ENCODE assay signal across 33 cellular contexts in the genomic region with DNA sequence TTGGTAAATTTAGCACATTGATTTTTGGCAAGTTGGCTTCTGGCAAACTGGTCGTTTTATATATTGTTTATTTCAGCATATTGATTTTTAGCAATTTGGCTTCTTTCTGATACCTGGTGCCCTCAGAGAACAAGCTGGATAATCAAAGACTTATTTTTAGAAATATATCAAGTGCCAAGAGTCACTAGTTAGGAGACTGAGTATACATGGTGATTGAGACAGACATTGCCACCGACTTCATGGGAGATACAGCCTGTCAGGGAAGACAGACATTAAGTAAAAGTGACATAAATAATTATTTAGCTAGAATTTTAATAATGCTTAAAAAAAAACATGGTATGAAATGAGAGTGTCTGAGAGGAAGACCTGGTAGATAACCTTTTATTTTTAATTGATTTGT.
"Had no signal": no experiment of that assay in that cellular context is flagged by ENCODE, and none has a peak within 500 bp of the region (broad histone marks: within the 10 kb centered on the region; RNA-seq: fewer than 3 reads in every experiment).

No MANE protein-coding gene starts in this region.

- ATAC-seq: activated naive CD4-positive, alpha-beta T cell treated with anti-CD3 and anti-CD28 coated beads, Interleukin-2, amount 50 U/mL, for 72 hours; activated naive CD8-positive, alpha-beta T cell treated with anti-CD3 and anti-CD28 coated beads, Interleukin-2, amount 50 U/mL, for 24 hours; activated T-cell treated with anti-CD3 and anti-CD28 coated beads, Interleukin-2, amount 50 U/mL, for 4 hours; activated T-cell treated with anti-CD3 and anti-CD28 coated beads, Interleukin-2, amount 50 U/mL, for 72 hours; activated T-helper 17 cell treated with anti-CD3 and anti-CD28 coated beads, Interleukin-2, amount 50 U/mL, for 72 hours; body of pancreas had no signal

- H3K36me3 ChIP-seq: adrenal gland, ascending aorta, brain microvascular endothelial cell, breast epithelium, cardiac muscle cell had no signal

- H3K27ac ChIP-seq: adrenal gland, ascending aorta, body of pancreas, brain microvascular endothelial cell, breast epithelium, cardiac muscle cell had no signal

- H3K9me3 ChIP-seq: adrenal gland, ascending aorta, body of pancreas, breast epithelium had no signal

- H3K4me1 ChIP-seq: adrenal gland, ascending aorta, body of pancreas, breast epithelium had no signal

- H3K4me3 ChIP-seq: adrenal gland, ascending aorta, body of pancreas, breast epithelium, cardiac muscle cell had no signal

- DNase-seq: activated effector memory CD4-positive, alpha-beta T cell treated with anti-CD3 and anti-CD28 coated beads, Interleukin-2, amount 50 U/mL, for 16 hours; activated effector memory CD4-positive, alpha-beta T cell treated with Interleukin-2 at 50 U/mL for 16 hours; activated gamma-delta T cell; activated gamma-delta T cell treated with Interleukin-2 at 50 U/mL for 16 hours; activated naive CD4-positive, alpha-beta T cell; activated naive CD4-positive, alpha-beta T cell treated with anti-CD3 and anti-CD28 coated beads for 36 hours; activated naive CD4-positive, alpha-beta T cell treated with anti-CD3 and anti-CD28 coated beads, Interleukin-2, amount 10 ng/mL, durations not matched to agents 7 days and 5 days; activated naive CD4-positive, alpha-beta T cell treated with anti-CD3 and anti-CD28 coated beads, Interleukin-2, amount 50 U/mL, for 16 hours; activated naive CD4-positive, alpha-beta T cell treated with Interleukin-2 at 50 U/mL for 16 hours; activated naive CD8-positive, alpha-beta T cell treated with anti-CD3 and anti-CD28 coated beads for 36 hours; activated naive CD8-positive, alpha-beta T cell treated with anti-CD3 and anti-CD28 coated beads, Interleukin-2, amount 10 ng/mL, durations not matched to agents 7 days and 5 days; activated naive CD8-positive, alpha-beta T cell treated with anti-CD3 and anti-CD28 coated beads, Interleukin-2, amount 50 U/mL, for 24 hours; activated T-cell treated with anti-CD3 and anti-CD28 coated beads for 4 hours; activated T-cell treated with anti-CD3 and anti-CD28 coated beads, Interleukin-2, amount 50 U/mL, for 1 hour; activated T-cell treated with anti-CD3 and anti-CD28 coated beads, Interleukin-2, amount 50 U/mL, for 24 hours; activated T-cell treated with anti-CD3 and anti-CD28 coated beads, Interleukin-2, amount 50 U/mL, for 4 hours; activated T-cell treated with anti-CD3 and anti-CD28 coated beads, Interleukin-2, amount 50 U/mL, for 48 hours; activated T-cell treated with anti-CD3 and anti-CD28 coated beads, Interleukin-2, amount 50 U/mL, for 72 hours; adrenal gland; amniotic stem cell; amygdala; anterior cingulate cortex; aorta; body of pancreas; brain microvascular endothelial cell; caudate nucleus; central memory CD4-positive, alpha-beta T cell; cerebellar nuclear complex had no signal

- H3K27me3 ChIP-seq: adrenal gland, ascending aorta, body of pancreas, brain microvascular endothelial cell, breast epithelium, cardiac muscle cell had no signal
